In genomic region chr17:68248886-68249872, GRCh38 we compare ENCODE assay signal across 1 cellular context.
TF ChIP-seq lines count a peak whose summit lies in the region.

No MANE protein-coding gene starts in this region.

TF ChIP-seq in IMR-90, 13 proteins besides CTCF, POLR2A, EP300 and RAD21:
- no peak for TF ChIP-seq RCOR1 (IDR thresholded peaks at IDR 0.05; ENCODE audit: insufficient replicate concordance, low read length)
